Comparison of ENCODE assay signal across 19 cellular contexts in genomic region chr2:71865391-71865965, GRCh38.
"Had no signal": no experiment of that assay in that cellular context is flagged by ENCODE, and none has a peak within 500 bp of the region (broad histone marks: within the 10 kb centered on the region; RNA-seq: fewer than 3 reads in every experiment).

No MANE protein-coding gene starts in this region.

- H3K4me3 ChIP-seq: mucosa of descending colon, uterus had no signal

- DNase-seq: activated CD4-positive, alpha-beta memory T cell treated with anti-CD3 and anti-CD28 coated beads for 36 hours; activated CD4-positive, alpha-beta T cell treated with anti-CD3 and anti-CD28 coated beads for 48 hours; activated CD8-positive, alpha-beta memory T cell treated with anti-CD3 and anti-CD28 coated beads, Interleukin-2, amount 50 U/mL, for 4 hours; activated gamma-delta T cell; activated naive CD4-positive, alpha-beta T cell treated with anti-CD3 and anti-CD28 coated beads, Interleukin-2, amount 10 ng/mL, durations not matched to agents 7 days and 5 days; activated naive CD8-positive, alpha-beta T cell treated with anti-CD3 and anti-CD28 coated beads, Interleukin-2, amount 10 ng/mL, durations not matched to agents 7 days and 5 days; activated T-cell treated with anti-CD3 and anti-CD28 coated beads, Interleukin-2, amount 50 U/mL, for 24 hours; amniotic stem cell; dermis blood vessel endothelial cell; effector CD4-positive, alpha-beta T cell; head of caudate nucleus; hypothalamus; immature natural killer cell; mucosa of descending colon; right cardiac atrium; stimulated activated CD4-positive, alpha-beta T cell treated with anti-CD3 and anti-CD28 coated beads, Interleukin-2, amount 100 ng/mL, for 48 hours; stimulated activated naive CD4-positive, alpha-beta T cell treated with Interleukin-2 at 50 U/mL for 16 hours; uterus had no signal

- ATAC-seq: mucosa of descending colon; natural killer cell treated with Interleukin-12 subunit alpha and Interleukin-12 subunit beta and Interleukin-15 and Interleukin-18, amount 100 ng/mL, for 72 hours; right cardiac atrium had no signal
